Comparison of ENCODE assay signal across 16 cellular contexts in genomic region chr9:17837931-17838330, GRCh38.
DNase-seq lines count a peak whose midpoint lies in the region; ATAC-seq and TF ChIP-seq lines count a peak whose summit lies in the region.
"Had no signal": no experiment of that assay in that cellular context is flagged by ENCODE, and none has a peak within 500 bp of the region (broad histone marks: within the 10 kb centered on the region; RNA-seq: fewer than 3 reads in every experiment).

No MANE protein-coding gene starts in this region.

- BruUV-seq in A673 (replicated peaks; lab: Mats Ljungman, UMichigan) (no TSS peak), PC-3 (replicated peaks; lab: Mats Ljungman, UMichigan) (no TSS peak)

- CTCF ChIA-PET in A673 (lab: Charles Lee): no interaction called here
- CTCF ChIA-PET in PC-3 (lab: Charles Lee): interaction anchor here (0.5 to 1.0 kb wide), 4 partner anchors 25 to 1956 kb away, joined by 3 to 11 read pairs (median 4); no protein-coding TSS in a partner anchor

- no peaks in the 10 kb centered on the region for H3K4me1 Mint-ChIP-seq in HFFc6 (ENCODE audit: low read depth)

- no peak overlapping the region for H3K4me3 ChIP-seq in A673 (ENCODE audit: low read depth, low read length, poor library complexity, severe bottlenecking)
- no peak overlapping the region for H3K4me3 ChIP-seq in PC-3 (ENCODE audit: low read length)
- H3K4me3 ChIP-seq: body of pancreas had no signal

- POLR2A ChIA-PET in A673 (lab: Charles Lee; ENCODE audit: low non-redundant PET) (no interaction called here), PC-3 (lab: Charles Lee; ENCODE audit: unreplicated experiment) (no interaction called here)

- no peaks in the 10 kb centered on the region for H3K79me2 ChIP-seq in PC-3 (ENCODE audit: low read length)
- H3K79me2 ChIP-seq: parathyroid adenoma had no signal

- intact Hi-C loops in A673 (cut with micrococcal nuclease; ENCODE audit: unreplicated experiment): no loop called here
- intact Hi-C loops in PC-3 (cut with micrococcal nuclease): loop anchor here (1.0 kb wide), 1 partner anchor 309 kb away; no protein-coding TSS in a partner anchor

- H3K9me2 ChIP-seq in PC-3 (replicated peaks; ENCODE audit: low read length): no peaks in the 10 kb centered on the region

- no peak overlapping the region for H2AFZ ChIP-seq in PC-3 (ENCODE audit: low read length)
- H2AFZ ChIP-seq: parathyroid adenoma had no signal

- no peak overlapping the region for H3K4me2 ChIP-seq in PC-3 (ENCODE audit: low read length)

- no peak overlapping the region for H3K9ac ChIP-seq in PC-3 (ENCODE audit: low read length)
- H3K9ac ChIP-seq: parathyroid adenoma had no signal

- no peaks in the 10 kb centered on the region for H4K20me1 ChIP-seq in PC-3 (ENCODE audit: low read length)

- H3K4me3 Mint-ChIP-seq in HFFc6: no peak overlapping the region
- H3K4me3 Mint-ChIP-seq: T-helper 1 cell treated with Interleukin-12 subunit alpha and Interleukin-12 subunit beta and Interleukin-4 antibody, amounts not matched to agents 30 μg/mL and 1 μg/mL, for 36 hours had no signal

- no peak overlapping the region for H3K27ac ChIP-seq in A673 (ENCODE audit: low read depth, low read length, poor library complexity, severe bottlenecking)
- H3K27ac ChIP-seq in PC-3 (ENCODE audit: low read length): no peak overlapping the region
- H3K27ac ChIP-seq: body of pancreas, parathyroid adenoma had no signal

- ATAC-seq in PC-3 (no peak), GM19397 (IDR thresholded peaks at IDR 0.05; ENCODE audit: unreplicated experiment) (no peak)
- ATAC-seq: body of pancreas had no signal

- H3F3A ChIP-seq in PC-3 (ENCODE audit: low read length, unreplicated experiment): no peaks in the 10 kb centered on the region

- H3K27me3 Mint-ChIP-seq in HFFc6 (ENCODE audit: insufficient read depth): peaks cover 8% of the 10 kb centered on the region

- no peaks in the 10 kb centered on the region for H3K4me1 ChIP-seq in A673 (ENCODE audit: insufficient read depth, low read length, poor library complexity, severe bottlenecking)
- H3K4me1 ChIP-seq in PC-3 (ENCODE audit: insufficient read depth, low read length): no peaks in the 10 kb centered on the region
- H3K4me1 ChIP-seq: body of pancreas, parathyroid adenoma had no signal

- H3K36me3 ChIP-seq in A673 (ENCODE audit: insufficient read depth, low read length, poor library complexity, severe bottlenecking) (no peaks in the 10 kb centered on the region), PC-3 (ENCODE audit: low read depth, low read length) (no peaks in the 10 kb centered on the region)

- no peaks in the 10 kb centered on the region for H3K36me3 Mint-ChIP-seq in HFFc6 (ENCODE audit: low read depth)

- DNase-seq in A673 (ENCODE audit: low spot score) (peak; percentile 1), HFFc6 (no peak), PC-3 (peak; percentile 18), fibroblast of peridontal ligament (ENCODE audit: extremely low read depth) (peak; percentile 4), NCI-H2196 (lab: John Stamatoyannopoulos, UW; ENCODE audit: unreplicated experiment) (no peak), H4 (ENCODE audit: low spot score) (no peak)
- no peak for DNase-seq in activated CD4-positive, alpha-beta T cell treated with anti-CD3 and anti-CD28 coated beads, Interleukin-2, amount 50 U/mL, for 48 hours
- DNase-seq: activated CD4-positive, alpha-beta T cell treated with anti-CD3 and anti-CD28 coated beads for 48 hours; activated naive CD4-positive, alpha-beta T cell treated with anti-CD3 and anti-CD28 coated beads, Interleukin-2, amount 50 U/mL, for 16 hours; body of pancreas; KG1; NCI-H187; stimulated activated naive CD4-positive, alpha-beta T cell had no signal

- H3K27me3 ChIP-seq in A673 (replicated peaks; ENCODE audit: insufficient read depth, low read depth, low read length, poor library complexity): no peaks in the 10 kb centered on the region
- H3K27me3 ChIP-seq in PC-3 (ENCODE audit: low read length): peaks cover 6% of the 10 kb centered on the region; the same call in 1 of the 2 replicates
- H3K27me3 ChIP-seq: body of pancreas had no signal

- TF ChIP-seq CTCF in A673 (conservative IDR thresholded peaks at IDR 0.05; ENCODE audit: low read depth, low read length): no peak
- peak; percentile 50 for TF ChIP-seq CTCF in HFFc6 (IDR thresholded peaks at IDR 0.05)
- peak; percentile 46 for TF ChIP-seq CTCF in PC-3 (conservative IDR thresholded peaks at IDR 0.05; ENCODE audit: low read depth, low read length)

- H3K9me3 Mint-ChIP-seq in HFFc6: no peaks in the 10 kb centered on the region
- H3K9me3 Mint-ChIP-seq: T-helper 1 cell treated with Interleukin-12 subunit alpha and Interleukin-12 subunit beta and Interleukin-4 antibody, amounts not matched to agents 30 μg/mL and 1 μg/mL, for 36 hours had no signal

- H3K27ac Mint-ChIP-seq in HFFc6: no peak overlapping the region
- H3K27ac Mint-ChIP-seq: T-helper 1 cell treated with Interleukin-12 subunit alpha and Interleukin-12 subunit beta and Interleukin-4 antibody, amounts not matched to agents 30 μg/mL and 1 μg/mL, for 36 hours had no signal

- no peaks in the 10 kb centered on the region for H3K9me3 ChIP-seq in A673 (ENCODE audit: low read depth, low read length, poor library complexity, severe bottlenecking)
- H3K9me3 ChIP-seq in PC-3 (ENCODE audit: low read length): no peaks in the 10 kb centered on the region
- H3K9me3 ChIP-seq: body of pancreas had no signal

Comparison
In these comparisons a context has a peak if more than half of its experiments do, and no peak if none do; other contexts are left out.
1. DNase-seq: peak in A673 (single experiment), PC-3 (single experiment) and fibroblast of peridontal ligament (single experiment); none in HFFc6 (single experiment), NCI-H2196 (single experiment), activated CD4-positive, alpha-beta T cell treated with anti-CD3 and anti-CD28 coated beads, Interleukin-2, amount 50 U/mL, for 48 hours (0 of 2) and H4 (single experiment).